In genomic region chr9:5632540-5632939, GRCh38 we compare ENCODE assay signal across 17 cellular contexts. TPM values are rescaled to one million over a fixed set of nuclear protein-coding genes. Genes with fewer than 3 reads are reported as not detected.
DNase-seq lines count a peak whose midpoint lies in the region; ATAC-seq, FAIRE-seq and TF ChIP-seq lines count a peak whose summit lies in the region.
"Had no signal": no experiment of that assay in that cellular context is flagged by ENCODE, and none has a peak within 500 bp of the region (broad histone marks: within the 10 kb centered on the region; RNA-seq: fewer than 3 reads in every experiment).

No MANE protein-coding gene starts in this region.

- DNase-seq in A549 (ENCODE audit: low read depth in 1 of 2, low spot score in 1 of 2): no peak
- DNase-seq in GM12892 (ENCODE audit: insufficient read length): no peak
- no peak for DNase-seq in OCI-LY7 (ENCODE audit: low spot score)
- peak; percentile 39 for DNase-seq in epithelial cell of esophagus (ENCODE audit: low read depth)
- DNase-seq in NCI-H1417 treated with DMSO at 0.1 percent for 48 hours (lab: John Stamatoyannopoulos, UW): no peak
- DNase-seq in DMS53 (lab: John Stamatoyannopoulos, UW): no peak
- no peak for DNase-seq in T-cell
- DNase-seq: activated CD8-positive, alpha-beta T cell treated with anti-CD3 and anti-CD28 coated beads for 36 hours; activated naive CD4-positive, alpha-beta T cell treated with Interleukin-2 at 50 U/mL for 16 hours; anterior cingulate cortex; CD4-positive, CD25-positive, alpha-beta regulatory T cell; T1000 had no signal

- intact Hi-C loops in OCI-LY7 (cut with micrococcal nuclease; ENCODE audit: unreplicated experiment): loop anchor here (2.0 kb wide), 1 partner anchor 40 kb away; no protein-coding TSS in a partner anchor

- H3K9me3 ChIP-seq in A549: peaks cover 14% of the 10 kb centered on the region
- peaks cover 36% of the 10 kb centered on the region; the same call in 1 of the 2 replicates for H3K9me3 ChIP-seq in OCI-LY7 (ENCODE audit: low read length)

- no peaks in the 10 kb centered on the region for H3K27me3 Mint-ChIP-seq in T-cell
- H3K27me3 Mint-ChIP-seq: activated CD8-positive, alpha-beta T cell treated with anti-CD3 and anti-CD28 coated beads for 36 hours; memory B cell had no signal

- H3K4me1 Mint-ChIP-seq in T-cell: peaks cover 54 to 61% (median 58%) of the 10 kb centered on the region in 3 donors

- ATAC-seq in A549 (no peak), GM19328 (IDR thresholded peaks at IDR 0.05; ENCODE audit: unreplicated experiment) (no peak), T-cell (replicated peaks in 1 of 4) (no peak)
- ATAC-seq: activated CD4-positive, CD25-positive, alpha-beta regulatory T cell treated with anti-CD3 and anti-CD28 coated beads, Interleukin-2, amount 50 U/mL, for 24 hours; activated CD8-positive, alpha-beta T cell treated with anti-CD3 and anti-CD28 coated beads for 36 hours had no signal

- H3K4me1 ChIP-seq in A549 (peaks cover 39% of the 10 kb centered on the region), OCI-LY7 (ENCODE audit: insufficient read depth, low read length, poor library complexity, severe bottlenecking) (peaks cover 30% of the 10 kb centered on the region)

- no peak overlapping the region for H3K4me3 Mint-ChIP-seq in T-cell
- H3K4me3 Mint-ChIP-seq: activated CD8-positive, alpha-beta T cell treated with anti-CD3 and anti-CD28 coated beads for 36 hours; memory B cell had no signal

- H3K79me2 ChIP-seq in OCI-LY7 (ENCODE audit: insufficient read depth, low read depth, low read length): peaks cover 90% of the 10 kb centered on the region

- no peak overlapping the region for H3K27ac Mint-ChIP-seq in T-cell
- H3K27ac Mint-ChIP-seq: CD4-positive, CD25-positive, alpha-beta regulatory T cell had no signal

- peaks cover 1 to 11% (median 10%) of the 10 kb centered on the region in 3 donors for H3K9me3 Mint-ChIP-seq in T-cell

- 75% methylated on average over 3 of the region's 3 CpGs for WGBS in A549 (ENCODE audit: missing lambda C conversion rate)

- no peaks in the 10 kb centered on the region for H3K9me2 ChIP-seq in OCI-LY7 (ENCODE audit: insufficient read depth, low read length)

- CTCF ChIA-PET in A549 (lab: Yijun Ruan, JAX) (interaction anchor here (0.5 to 1.0 kb wide), 5 partner anchors 18 to 873 kb away, joined by 3 read pairs; no protein-coding TSS in a partner anchor), OCI-LY7 (lab: Charles Lee; ENCODE audit: unreplicated experiment) (interaction anchor here (0.6 kb wide), 1 partner anchor 189 kb away, joined by 3 read pairs; no protein-coding TSS in a partner anchor), T-cell (lab: Charles Lee) (interaction anchor here (0.6 to 1.1 kb wide), 2 partner anchors 11 to 56 kb away, joined by 3 to 6 read pairs; no protein-coding TSS in a partner anchor)

- H3K27ac ChIP-seq in A549: no peak overlapping the region; a peak in 1 of 6 replicates
- peak overlapping the region; percentile 23 for H3K27ac ChIP-seq in OCI-LY7 (ENCODE audit: low read depth, low read length, poor library complexity, severe bottlenecking)
- H3K27ac ChIP-seq: esophagus muscularis mucosa, right atrium auricular region had no signal

- TF ChIP-seq CTCF in A549 (IDR thresholded peaks at IDR 0.05) (no peak), OCI-LY7 (conservative IDR thresholded peaks at IDR 0.05; ENCODE audit: low read length) (no peak), epithelial cell of esophagus (IDR thresholded peaks at IDR 0.05; ENCODE audit: insufficient read depth, low read depth, low read length, missing control alignments) (no peak)

- POLR2A ChIA-PET in A549 (lab: Yijun Ruan, JAX) (no interaction called here), OCI-LY7 (lab: Charles Lee) (interaction anchor here (0.7 to 2.5 kb wide), 11 partner anchors 8 to 1125 kb away, joined by 3 to 13 read pairs (median 4); partner anchors contain the start of gene KDM4C), T-cell (lab: Charles Lee) (interaction anchor here (0.5 to 1.7 kb wide), 2 partner anchors 9 to 80 kb away, joined by 3 to 4 read pairs; no protein-coding TSS in a partner anchor)

- peak overlapping the region; percentile 95 for H3K4me2 ChIP-seq in A549
- H3K4me2 ChIP-seq in OCI-LY7 (ENCODE audit: low read length): peak overlapping the region; percentile 97

- H3K4me3 ChIP-seq in A549 (no peak overlapping the region), OCI-LY7 (ENCODE audit: low read depth, low read length, poor library complexity, severe bottlenecking) (peak overlapping the region; percentile 81), epithelial cell of esophagus (ENCODE audit: low read length) (no peak overlapping the region)
- H3K4me3 ChIP-seq: right atrium auricular region had no signal

- peaks cover 36% of the 10 kb centered on the region for H4K20me1 ChIP-seq in OCI-LY7 (ENCODE audit: insufficient read depth, low read length)

- no peak for TF ChIP-seq EP300 in A549 (IDR thresholded peaks at IDR 0.05)

- peaks cover 16% of the 10 kb centered on the region for H3K36me3 Mint-ChIP-seq in T-cell

- TF ChIP-seq POLR2A in A549 (IDR thresholded peaks at IDR 0.05; ENCODE audit: low read length) (no peak), GM12892 (IDR thresholded peaks at IDR 0.05; ENCODE audit: low read depth, low read length) (no peak)

- FAIRE-seq in A549 (lab: Jason Lieb, UNC): no peak
- FAIRE-seq in GM12892 (lab: Jason Lieb, UNC): peak; percentile 42

- no peak overlapping the region for H2AFZ ChIP-seq in OCI-LY7 (ENCODE audit: low read length)

- no TSS peak for BruUV-seq in OCI-LY7 (replicated peaks; lab: Mats Ljungman, UMichigan)

- no peak for TF ChIP-seq RAD21 in A549 (conservative IDR thresholded peaks at IDR 0.05 in 1 of 2, IDR thresholded peaks at IDR 0.05 in 1 of 2)

- H3K36me3 ChIP-seq in OCI-LY7 (ENCODE audit: insufficient read depth, low read length): peaks cover 50% of the 10 kb centered on the region
- H3K36me3 ChIP-seq: esophagus muscularis mucosa, right atrium auricular region had no signal

TF ChIP-seq in A549, 52 proteins besides CTCF, POLR2A, EP300 and RAD21:
- TF ChIP-seq HOXB13 (CRISPR knock-in tag; IDR thresholded peaks at IDR 0.05; ENCODE audit: low read depth): no peak
- TF ChIP-seq HOXA7 (CRISPR knock-in tag; IDR thresholded peaks at IDR 0.05): no peak

RNA-seq across cellular contexts. Expression of gene RIC1, which starts 3.6 kb away (rescaled TPM):
- polyA plus RNA-seq in A549 (2011; rRNA removed): 26.8 and 32.8 TPM in 2 replicates
- polyA plus RNA-seq in A549 (2012; cell fraction: cytosol; rRNA removed): 6.8 and 9.8 TPM in 2 replicates
- polyA plus RNA-seq in A549 (2012; cell fraction: nucleus; rRNA removed): 10.5 and 11.7 TPM in 2 replicates
- polyA plus RNA-seq in A549 (2017; fragmentation: RNase III; extraction: RNeasy Plus Mini Kit Qiagen cat#74134 plus additional on column Dnase treatment): 10.7 to 11.9 TPM (median 11.4 TPM) in 3 replicates
- polyA minus RNA-seq in A549 (2011; rRNA and poly(A)+ RNA removed): 38.4 and 39.0 TPM in 2 replicates
- polyA plus RNA-seq in GM12892 (2012; ENCODE audit: missing spikeins): 16.8 TPM
- 72.9 and 77.0 TPM in 2 replicates for total RNA-seq in OCI-LY7 (2014; rRNA removed; shearing (Covaris generic))
- total RNA-seq in OCI-LY7 (2022): 83.9 and 84.6 TPM in 2 replicates
- 10 to 100 TPM; 22.2 to 29.9 (median 22.9) TPM for total RNA-seq in T-cell
